ENCODE assay signal across 18 cellular contexts in the genomic region with DNA sequence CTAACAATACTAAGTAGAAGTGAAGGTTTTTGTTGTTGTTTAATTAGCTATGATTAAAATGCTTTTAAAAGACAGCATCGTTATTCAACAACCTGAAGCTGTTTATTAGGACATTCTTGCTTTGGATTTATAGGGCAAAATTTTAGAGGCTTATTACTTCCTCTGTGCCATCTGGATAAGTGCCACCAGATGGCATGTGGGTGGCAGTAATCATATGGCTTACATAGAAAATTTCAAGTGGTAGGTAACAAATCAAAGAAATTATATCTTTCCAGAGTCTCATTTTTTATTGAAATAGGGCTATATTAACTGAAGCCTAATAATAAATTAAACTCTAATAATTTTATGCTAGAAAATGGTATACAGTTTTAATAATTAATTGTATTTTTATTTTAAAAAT.
A peak's percentile ranks its signal among the peaks of the same experiment; 100 is the strongest.
DNase-seq lines count a peak whose midpoint lies in the region; ATAC-seq, FAIRE-seq and TF ChIP-seq lines count a peak whose summit lies in the region.
"Had no signal": no experiment of that assay in that cellular context is flagged by ENCODE, and none has a peak within 500 bp of the region (broad histone marks: within the 10 kb centered on the region; RNA-seq: fewer than 3 reads in every experiment).

No MANE protein-coding gene starts in this region.

- no peaks in the 10 kb centered on the region for H3K36me3 ChIP-seq in SJCRH30
- H3K36me3 ChIP-seq: BLaER1 treated with 17β-estradiol and CSF1 and Interleukin-3, amounts not matched to agents 10 nM and 100 nM had no signal

- no peak overlapping the region for H3K4me3 Mint-ChIP-seq in neural crest cell
- H3K4me3 Mint-ChIP-seq: T-helper 17 cell had no signal

- H3K9me3 ChIP-seq in SJCRH30 (replicated peaks) = no peaks in the 10 kb centered on the region
- H3K9me3 ChIP-seq: BLaER1 treated with 17β-estradiol and CSF1 and Interleukin-3, amounts not matched to agents 10 nM and 100 nM had no signal

- no peak overlapping the region for H3K4me3 ChIP-seq in SJCRH30
- H3K4me3 ChIP-seq: BLaER1 treated with 17β-estradiol and CSF1 and Interleukin-3, amounts not matched to agents 10 nM and 100 nM had no signal

- H3K27ac Mint-ChIP-seq in neural crest cell (ENCODE audit: unreplicated experiment) = no peak overlapping the region
- H3K27ac Mint-ChIP-seq: T-helper 17 cell had no signal

- no peaks in the 10 kb centered on the region for H3K36me3 Mint-ChIP-seq in neural crest cell (ENCODE audit: low read depth)

- H3K9me3 Mint-ChIP-seq in neural crest cell = peaks cover 6% of the 10 kb centered on the region

- TF ChIP-seq CTCF in neural crest cell (conservative IDR thresholded peaks at IDR 0.05) (peak; percentile 30), omental fat pad (IDR thresholded peaks at IDR 0.05) (no peak)

- no peaks in the 10 kb centered on the region for H3K27me3 ChIP-seq in SJCRH30

- no peaks in the 10 kb centered on the region for H3K27me3 Mint-ChIP-seq in neural crest cell (ENCODE audit: low read depth)
- H3K27me3 Mint-ChIP-seq: T-helper 17 cell had no signal

- no peaks in the 10 kb centered on the region for H3K4me1 Mint-ChIP-seq in neural crest cell
- H3K4me1 Mint-ChIP-seq: T-helper 17 cell had no signal

- DNase-seq in D341Med (ENCODE audit: low spot score) (peak; percentile 9), HT-29 (ENCODE audit: low spot score) (peak; percentile 25), RPMI8226 (peak; percentile 5), neural crest cell (ENCODE audit: low read depth, low spot score) (no peak), SJCRH30 (no peak), frontal cortex (ENCODE audit: low spot score in 2 of 2) (no peak), omental fat pad (ENCODE audit: low spot score) (no peak)
- DNase-seq: DMS153, KBM-7, NCI-H1092, NCI-H187, NCI-H2171 treated with DMSO at 0.1 percent for 48 hours, NCI-H526, OCI-M1, T-helper 17 cell had no signal

- FAIRE-seq in frontal cortex (lab: Jason Lieb, UNC) = no peak
- FAIRE-seq: GM18507, GM19239 had no signal

- no peak for ATAC-seq in omental fat pad (ENCODE audit: low FRiP score)
- ATAC-seq: T-helper 17 cell had no signal

- no peaks in the 10 kb centered on the region for H3K4me1 ChIP-seq in SJCRH30
- H3K4me1 ChIP-seq: BLaER1 treated with 17β-estradiol and CSF1 and Interleukin-3, amounts not matched to agents 10 nM and 100 nM had no signal

- no peak overlapping the region for H3K27ac ChIP-seq in SJCRH30
- H3K27ac ChIP-seq: BLaER1 treated with 17β-estradiol and CSF1 and Interleukin-3, amounts not matched to agents 10 nM and 100 nM had no signal

Comparison
In these comparisons a context has a peak if more than half of its experiments do, and no peak if none do; other contexts are left out.
1. DNase-seq: peak in D341Med (single experiment), HT-29 (single experiment) and RPMI8226 (single experiment); none in neural crest cell (single experiment), SJCRH30 (0 of 2), frontal cortex (0 of 2) and omental fat pad (single experiment).